In genomic region chr19:38693380-38694223, GRCh38 we compare ENCODE assay signal across 8 cellular contexts. TPM values are rescaled to one million over a fixed set of nuclear protein-coding genes. Genes with fewer than 3 reads are reported as not detected.
DNase-seq lines count a peak whose midpoint lies in the region; ATAC-seq and TF ChIP-seq lines count a peak whose summit lies in the region.

No MANE protein-coding gene starts in this region.

- H3K4me3 Mint-ChIP-seq in activated CD4-positive, alpha-beta T cell treated with anti-CD3 and anti-CD28 coated beads, Interleukin-2, amount 10 ng/mL, durations not matched to agents 24 days and 14 days, result peak overlapping the region; percentile 66
- H3K4me3 Mint-ChIP-seq in MCF 10A (ENCODE audit: unreplicated experiment), result no peak overlapping the region
- H3K4me3 Mint-ChIP-seq in stimulated activated naive CD8-positive, alpha-beta T cell treated with anti-CD3 and anti-CD28 coated beads, Interleukin-15, amount 100 ng/mL, for 72 hours, result peak overlapping the region in 1 of 2 donors; percentile 15

- CTCF ChIA-PET in MCF 10A (lab: Yijun Ruan, JAX), result interaction anchor here (0.5 to 1.0 kb wide), 2 partner anchors 57 to 102 kb away, joined by 3 to 4 read pairs; no protein-coding TSS in a partner anchor

- H3K36me3 ChIP-seq in kidney epithelial cell (ENCODE audit: control insufficient read depth, insufficient read depth, low read length), result peaks cover 3% of the 10 kb centered on the region

- H3K9me3 Mint-ChIP-seq in activated CD4-positive, alpha-beta T cell treated with anti-CD3 and anti-CD28 coated beads, Interleukin-2, amount 10 ng/mL, durations not matched to agents 24 days and 14 days, result no peaks in the 10 kb centered on the region
- H3K9me3 Mint-ChIP-seq in MCF 10A (ENCODE audit: unreplicated experiment), result no peaks in the 10 kb centered on the region
- H3K9me3 Mint-ChIP-seq in stimulated activated naive CD8-positive, alpha-beta T cell treated with anti-CD3 and anti-CD28 coated beads, Interleukin-15, amount 100 ng/mL, for 72 hours, result no peaks in the 10 kb centered on the region

- no TSS peak for BruUV-seq in MCF 10A (replicated peaks; lab: Mats Ljungman, UMichigan)

- no peak for TF ChIP-seq POLR2A in erythroblast (IDR thresholded peaks at IDR 0.05; ENCODE audit: low read length)

- H3K27me3 Mint-ChIP-seq in activated CD4-positive, alpha-beta T cell treated with anti-CD3 and anti-CD28 coated beads, Interleukin-2, amount 10 ng/mL, durations not matched to agents 24 days and 14 days, result no peaks in the 10 kb centered on the region
- no peaks in the 10 kb centered on the region for H3K27me3 Mint-ChIP-seq in MCF 10A (ENCODE audit: insufficient read depth, unreplicated experiment)
- H3K27me3 Mint-ChIP-seq in stimulated activated naive CD8-positive, alpha-beta T cell treated with anti-CD3 and anti-CD28 coated beads, Interleukin-15, amount 100 ng/mL, for 72 hours, result no peaks in the 10 kb centered on the region

- no peak overlapping the region for H3K4me3 ChIP-seq in kidney epithelial cell (ENCODE audit: low read depth, low read length)

- H3K27ac Mint-ChIP-seq in activated CD4-positive, alpha-beta T cell treated with anti-CD3 and anti-CD28 coated beads, Interleukin-2, amount 10 ng/mL, durations not matched to agents 24 days and 14 days, result peak overlapping the region; percentile 78
- H3K27ac Mint-ChIP-seq in MCF 10A (ENCODE audit: low read depth, unreplicated experiment), result peak overlapping the region; percentile 98
- peak overlapping the region; percentile 19 to 95 for H3K27ac Mint-ChIP-seq in stimulated activated naive CD8-positive, alpha-beta T cell treated with anti-CD3 and anti-CD28 coated beads, Interleukin-15, amount 100 ng/mL, for 72 hours

- H3K4me1 Mint-ChIP-seq in activated CD4-positive, alpha-beta T cell treated with anti-CD3 and anti-CD28 coated beads, Interleukin-2, amount 10 ng/mL, durations not matched to agents 24 days and 14 days, result peaks cover 70% of the 10 kb centered on the region
- peaks cover 53% of the 10 kb centered on the region for H3K4me1 Mint-ChIP-seq in MCF 10A (ENCODE audit: insufficient read depth, unreplicated experiment)
- H3K4me1 Mint-ChIP-seq in stimulated activated naive CD8-positive, alpha-beta T cell treated with anti-CD3 and anti-CD28 coated beads, Interleukin-15, amount 100 ng/mL, for 72 hours, result peaks cover 66% of the 10 kb centered on the region

- ATAC-seq in stimulated activated naive CD8-positive, alpha-beta T cell treated with anti-CD3 and anti-CD28 coated beads, Interleukin-15, amount 100 ng/mL, for 72 hours, result peak; percentile 84

- TF ChIP-seq CTCF in MCF 10A (IDR thresholded peaks at IDR 0.05; ENCODE audit: unreplicated experiment) (no peak), kidney epithelial cell (IDR thresholded peaks at IDR 0.05; ENCODE audit: insufficient read depth, low read length, poor library complexity, severe bottlenecking) (no peak)

- no peaks in the 10 kb centered on the region for H3K27me3 ChIP-seq in kidney epithelial cell (ENCODE audit: control insufficient read depth, insufficient read depth, low read length)

- POLR2A ChIA-PET in MCF 10A (lab: Yijun Ruan, JAX), result interaction anchor here (0.5 to 15.0 kb wide), 6 partner anchors 8 to 38 kb away, joined by 3 to 521 read pairs (median 4); partner anchors contain the start of gene ACTN4

- intact Hi-C loops in activated CD4-positive, alpha-beta T cell treated with anti-CD3 and anti-CD28 coated beads, Interleukin-2, amount 10 ng/mL, durations not matched to agents 24 days and 14 days (cut with micrococcal nuclease), result no loop called here
- intact Hi-C loops in MCF 10A (cut with micrococcal nuclease), result loop anchor here (2.0 kb wide), 1 partner anchor 37 kb away; no protein-coding TSS in a partner anchor

- H3K36me3 Mint-ChIP-seq in activated CD4-positive, alpha-beta T cell treated with anti-CD3 and anti-CD28 coated beads, Interleukin-2, amount 10 ng/mL, durations not matched to agents 24 days and 14 days (ENCODE audit: low read depth), result peaks cover 16% of the 10 kb centered on the region
- H3K36me3 Mint-ChIP-seq in MCF 10A (ENCODE audit: insufficient read depth, unreplicated experiment), result peaks cover 44% of the 10 kb centered on the region

- DNase-seq in activated CD4-positive, alpha-beta T cell treated with anti-CD3 and anti-CD28 coated beads, Interleukin-2, amount 10 ng/mL, durations not matched to agents 24 days and 14 days, result peak; percentile 72
- no peak for DNase-seq in activated CD4-positive, alpha-beta T cell treated with anti-CD3 and anti-CD28 coated beads for 1 hour
- DNase-seq in MCF 10A (ENCODE audit: unreplicated experiment) (peak; percentile 59), kidney epithelial cell (ENCODE audit: low read depth) (peak; percentile 95), NCI-H510A (lab: John Stamatoyannopoulos, UW) (no peak), erythroblast (lab: John Stamatoyannopoulos, UW) (no peak)
- DNase-seq in stimulated activated naive CD8-positive, alpha-beta T cell treated with anti-CD3 and anti-CD28 coated beads, Interleukin-15, amount 100 ng/mL, for 72 hours, result no peak

TF ChIP-seq in PFSK-1, 5 proteins besides CTCF, POLR2A, EP300 and RAD21:
- TF ChIP-seq SIN3A (IDR thresholded peaks at IDR 0.05; ENCODE audit: borderline replicate concordance, insufficient read depth, low read length) (peak; percentile 7; the same call in 1 of the 2 replicates), FOXP2 (optimal IDR thresholded peaks at IDR 0.05; ENCODE audit: borderline replicate concordance, extremely low read depth, extremely low read length, insufficient read depth) (no peak)

RNA-seq across cellular contexts. Expression of gene ACTN4, which starts 46.2 kb away (rescaled TPM):
- total RNA-seq in activated CD4-positive, alpha-beta T cell treated with anti-CD3 and anti-CD28 coated beads, Interleukin-2, amount 10 ng/mL, durations not matched to agents 24 days and 14 days, result 243 and 257 TPM in 2 replicates
- polyA plus RNA-seq in PFSK-1 (2012; ENCODE audit: insufficient read length, low read depth), result 457 TPM
- total RNA-seq in MCF 10A (2022) (300 and 320 TPM in 2 replicates), kidney epithelial cell (821 and 971 TPM in 2 replicates)

RNA-seq across cellular contexts. Expression of gene CAPN12, which starts 50.7 kb away (rescaled TPM):
- total RNA-seq in activated CD4-positive, alpha-beta T cell treated with anti-CD3 and anti-CD28 coated beads, Interleukin-2, amount 10 ng/mL, durations not matched to agents 24 days and 14 days, result 3.2 and 3.5 TPM in 2 replicates
- not detected for polyA plus RNA-seq in PFSK-1 (2012; ENCODE audit: insufficient read length, low read depth)
- total RNA-seq in MCF 10A (2022) (not detected in 2 replicates), kidney epithelial cell (0.68 and 1.3 TPM in 2 replicates)

Comparison
In these comparisons a context has a peak if more than half of its experiments do, and no peak if none do; other contexts are left out.
1. DNase-seq: peak in activated CD4-positive, alpha-beta T cell treated with anti-CD3 and anti-CD28 coated beads, Interleukin-2, amount 10 ng/mL, durations not matched to agents 24 days and 14 days (single experiment), MCF 10A (single experiment) and kidney epithelial cell (single experiment); none in activated CD4-positive, alpha-beta T cell treated with anti-CD3 and anti-CD28 coated beads for 1 hour (single experiment), stimulated activated naive CD8-positive, alpha-beta T cell treated with anti-CD3 and anti-CD28 coated beads, Interleukin-15, amount 100 ng/mL, for 72 hours (0 of 2), NCI-H510A (single experiment) and erythroblast (0 of 2).
2. Peak in every context shown above with its lines, with median percentiles within 50 percentile points of each other: H3K27ac Mint-ChIP-seq.